Comparison of ENCODE assay signal across 1 cellular context in genomic region chr18:9433616-9434239, GRCh38.
TF ChIP-seq lines count a peak whose summit lies in the region.

No MANE protein-coding gene starts in this region.

TF ChIP-seq in K562, 482 proteins besides CTCF, POLR2A, EP300 and RAD21 (continued from another document):
- TF ChIP-seq GMEB1 (CRISPR knock-in tag; IDR thresholded peaks at IDR 0.05) (no peak), GTF2E2 (tag; IDR thresholded peaks at IDR 0.05) (no peak), FUS (optimal IDR thresholded peaks at IDR 0.05; ENCODE audit: low read depth, low read length) (no peak), E2F3 (CRISPR knock-in tag; IDR thresholded peaks at IDR 0.05) (no peak), ZBTB7A (IDR thresholded peaks at IDR 0.05; ENCODE audit: borderline replicate concordance, control insufficient read depth, low read depth, low read length) (no peak), EGR1 (conservative IDR thresholded peaks at IDR 0.05) (no peak), COPS2 (conservative IDR thresholded peaks at IDR 0.05) (no peak), YY1 (IDR thresholded peaks at IDR 0.05; ENCODE audit: borderline replicate concordance in 1 of 3, control insufficient read depth in 1 of 3, extremely low read depth in 1 of 3, insufficient read depth in 3 of 3, insufficient read length in 1 of 3, insufficient replicate concordance in 2 of 3, low read depth in 1 of 3, low read length in 2 of 3) (no peak), ATF6 (CRISPR knock-in tag; IDR thresholded peaks at IDR 0.05) (no peak), DNMT1 (IDR thresholded peaks at IDR 0.05) (no peak), RBM17 (IDR thresholded peaks at IDR 0.05; ENCODE audit: borderline replicate concordance, low read depth, low read length) (no peak), BRF1 (IDR thresholded peaks at IDR 0.05; ENCODE audit: borderline replicate concordance, extremely low read depth, insufficient read length) (no peak), GATA2 (CRISPR knock-in tag; IDR thresholded peaks at IDR 0.05) (no peak), ZNF175 (CRISPR knock-in tag; IDR thresholded peaks at IDR 0.05; ENCODE audit: low read depth) (no peak), TAF15 (IDR thresholded peaks at IDR 0.05; ENCODE audit: low read depth, low read length) (no peak), CLOCK (CRISPR knock-in tag; IDR thresholded peaks at IDR 0.05; ENCODE audit: borderline replicate concordance) (no peak), E2F1 (CRISPR knock-in tag; IDR thresholded peaks at IDR 0.05) (no peak)
